1 cellular context compared by ENCODE assay signal in genomic region chr22:23608583-23608982, GRCh38.
A peak's percentile ranks its signal among the peaks of the same experiment; 100 is the strongest.
TF ChIP-seq lines count a peak whose summit lies in the region.

No MANE protein-coding gene starts in this region.

TF ChIP-seq in SK-N-SH, 30 proteins besides CTCF, POLR2A, EP300 and RAD21 (continued from another document):
- TF ChIP-seq REST (IDR thresholded peaks at IDR 0.05; ENCODE audit: low read depth, low read length) (peak; percentile 95), NFIC (IDR thresholded peaks at IDR 0.05; ENCODE audit: borderline replicate concordance) (no peak), TEAD4 (IDR thresholded peaks at IDR 0.05; ENCODE audit: borderline replicate concordance, insufficient read depth) (no peak), PBX3 (IDR thresholded peaks at IDR 0.05) (no peak), ELF1 (IDR thresholded peaks at IDR 0.05) (no peak)
